In the genomic region with DNA sequence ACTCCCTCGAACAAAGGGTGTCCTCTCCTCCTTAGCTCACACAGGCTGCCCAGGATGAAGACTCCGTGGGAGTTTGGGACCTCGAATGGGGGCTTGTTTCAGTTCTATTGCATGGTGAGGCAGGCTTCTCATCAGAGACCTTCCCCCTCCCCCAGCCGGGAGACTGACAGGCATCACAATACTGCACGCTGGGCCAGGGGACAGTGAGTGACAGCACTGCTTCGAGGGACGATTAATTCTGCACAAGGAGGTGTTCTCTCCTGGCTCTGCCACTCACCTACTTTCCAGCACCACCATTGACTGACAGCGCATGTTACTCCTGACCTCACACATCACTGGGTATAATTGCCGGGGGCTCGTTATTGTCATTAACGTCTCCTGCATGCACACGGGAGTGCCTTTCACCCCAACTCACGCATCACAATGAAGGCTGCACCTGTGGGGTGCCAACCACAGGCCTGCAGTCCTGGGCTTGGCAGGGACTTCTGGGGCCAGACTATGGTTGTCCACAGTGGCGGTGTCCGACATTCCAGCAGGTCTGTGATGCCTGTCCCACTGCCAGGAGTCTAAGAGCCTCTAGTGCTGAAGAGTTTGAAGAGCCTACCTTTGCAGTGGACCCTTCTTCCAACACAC, we compare ENCODE assay signal across 25 cellular contexts.
A peak's percentile ranks its signal among the peaks of the same experiment; 100 is the strongest.
DNase-seq lines count a peak whose midpoint lies in the region; ATAC-seq, FAIRE-seq and TF ChIP-seq lines count a peak whose summit lies in the region.
"Had no signal": no experiment of that assay in that cellular context is flagged by ENCODE, and none has a peak within 500 bp of the region (broad histone marks: within the 10 kb centered on the region; RNA-seq: fewer than 3 reads in every experiment).

No MANE protein-coding gene starts in this region.

- no peak overlapping the region; the same call in 1 of the 2 replicates for H2BK5ac ChIP-seq in H1 (ENCODE audit: low read depth, low read length)

- no peak overlapping the region for H2BK15ac ChIP-seq in H1 (ENCODE audit: low read length)

- peak overlapping the region in 1 of 2 experiments; percentile 36; a peak in 2 of 4 replicates for H3K4me2 ChIP-seq in H1 (ENCODE audit: insufficient read depth in 1 of 2, low read depth in 2 of 2, low read length in 2 of 2)
- no peak overlapping the region for H3K4me2 ChIP-seq in neural cell (ENCODE audit: low read length)
- H3K4me2 ChIP-seq: BLaER1 had no signal

- H2BK20ac ChIP-seq in H1 (ENCODE audit: low read length) = no peak overlapping the region

- no peak overlapping the region for H3K4ac ChIP-seq in H1 (replicated peaks; ENCODE audit: insufficient read length, low read depth, low read length)

- ATAC-seq in GM19023 (IDR thresholded peaks at IDR 0.05; ENCODE audit: unreplicated experiment) = no peak
- ATAC-seq: CD8-positive, alpha-beta T cell; HCT116 had no signal

- no peak overlapping the region for H4K91ac ChIP-seq in H1 (replicated peaks; ENCODE audit: insufficient read length, low read length)

- H3K9me2 ChIP-seq in neural cell (ENCODE audit: insufficient read depth, low read length) = no peaks in the 10 kb centered on the region

- H3K27me3 ChIP-seq in H1 (replicated peaks in 1 of 4; ENCODE audit: control insufficient read depth in 3 of 4, extremely low read depth in 1 of 4, insufficient read depth in 3 of 4, low read length in 3 of 4) (no peaks in the 10 kb centered on the region), neural cell (ENCODE audit: insufficient read depth, low read depth, low read length) (no peaks in the 10 kb centered on the region), thyroid gland (no peaks in the 10 kb centered on the region)
- H3K27me3 ChIP-seq: BLaER1 had no signal

- H3K56ac ChIP-seq in H1 (replicated peaks; ENCODE audit: insufficient read length, low read depth, low read length) = no peak overlapping the region

- no peak overlapping the region for H3K9ac ChIP-seq in H1 (replicated peaks in 1 of 4; ENCODE audit: extremely low read depth in 1 of 4, low read depth in 3 of 4, low read length in 3 of 4)
- H3K9ac ChIP-seq in neural cell (ENCODE audit: low read length) = no peak overlapping the region
- H3K9ac ChIP-seq: BLaER1, GM23248 had no signal

- TF ChIP-seq CTCF in H1 (IDR thresholded peaks at IDR 0.05; ENCODE audit: control extremely low read depth in 1 of 3, insufficient read depth in 1 of 3, low read depth in 1 of 3, low read length in 3 of 3) (no peak), neural cell (IDR thresholded peaks at IDR 0.05; ENCODE audit: poor library complexity, severe bottlenecking) (no peak), thyroid gland (IDR thresholded peaks at IDR 0.05) (no peak)

- 65% methylated on average over 15 of the region's 15 CpGs; no CpG with 5 or more reads in 1 of the 2 experiments for WGBS in H1 (ENCODE audit: extremely low coverage in 1 of 2, insufficient coverage in 1 of 2, insufficient read length in 1 of 2, insufficient replicate concordance in 2 of 2, low coverage in 1 of 2, low lambda C conversion rate in 2 of 2, missing lambda C conversion rate in 1 of 2), 2 experiments
- WGBS in thyroid gland, 2 donors = 61 to 62% methylated on average over 14 of the region's 15 CpGs

- DNase-seq in activated CD4-positive, alpha-beta T cell treated with anti-CD3 and anti-CD28 coated beads, Interleukin-2, amount 10 ng/mL, durations not matched to agents 24 days and 14 days = peak; percentile 37
- DNase-seq in activated CD4-positive, alpha-beta T cell treated with anti-CD3 and anti-CD28 coated beads for 1 hour = no peak
- peak; percentile 5 to 41 for DNase-seq in H1 (ENCODE audit: low read depth in 1 of 2, low spot score in 2 of 2)
- DNase-seq in thyroid gland = peak; percentile 30 to 32
- DNase-seq in activated CD8-positive, alpha-beta memory T cell treated with anti-CD3 and anti-CD28 coated beads, Interleukin-2, amount 50 U/mL, for 48 hours = no peak
- no peak for DNase-seq in HPDE6-E6E7 (ENCODE audit: extremely low spot score)
- DNase-seq: Caco-2; CD4-positive, CD25-positive, alpha-beta regulatory T cell; CD8-positive, alpha-beta T cell; DMS153; DMS79; EL; GM23248; H7 had no signal

- no peak overlapping the region for H3K4me3 ChIP-seq in H1 (ENCODE audit: extremely low read depth in 1 of 4, insufficient read depth in 2 of 4, low read depth in 3 of 4, low read length in 4 of 4)
- H3K4me3 ChIP-seq in neural cell (ENCODE audit: low read length) = peak overlapping the region; percentile 40
- H3K4me3 ChIP-seq in thyroid gland (replicated peaks in 1 of 3) = no peak overlapping the region
- H3K4me3 ChIP-seq: BLaER1, GM23248 had no signal

- no peak overlapping the region for H4K8ac ChIP-seq in H1 (ENCODE audit: extremely low read depth, insufficient read depth, low read length)

- TF ChIP-seq RAD21 in H1 (IDR thresholded peaks at IDR 0.05 in 1 of 2, conservative IDR thresholded peaks at IDR 0.05 in 1 of 2; ENCODE audit: low read depth in 2 of 2, low read length in 2 of 2) = no peak
- no peak for TF ChIP-seq RAD21 in neural cell (conservative IDR thresholded peaks at IDR 0.05)

- no peaks in the 10 kb centered on the region for H3K9me3 ChIP-seq in H1 (ENCODE audit: insufficient read depth in 2 of 2, low read depth in 1 of 2, low read length in 1 of 2)
- no peaks in the 10 kb centered on the region for H3K9me3 ChIP-seq in neural cell (ENCODE audit: low read length)
- H3K9me3 ChIP-seq in thyroid gland = no peaks in the 10 kb centered on the region
- H3K9me3 ChIP-seq: BLaER1 had no signal

- POLR2A ChIA-PET in H1 (lab: Charles Lee; ENCODE audit: partially characterized antibody) = no interaction called here

- no peaks in the 10 kb centered on the region for H3K36me3 ChIP-seq in H1 (ENCODE audit: control insufficient read depth in 2 of 4, insufficient read depth in 4 of 4, low read length in 3 of 4)
- H3K36me3 ChIP-seq in neural cell (ENCODE audit: insufficient read depth, low read length) = no peaks in the 10 kb centered on the region
- no peaks in the 10 kb centered on the region for H3K36me3 ChIP-seq in thyroid gland
- H3K36me3 ChIP-seq: BLaER1 had no signal

- no peaks in the 10 kb centered on the region for H3K36me3 Mint-ChIP-seq in activated CD4-positive, alpha-beta T cell treated with anti-CD3 and anti-CD28 coated beads, Interleukin-2, amount 10 ng/mL, durations not matched to agents 24 days and 14 days (ENCODE audit: low read depth)
- H3K36me3 Mint-ChIP-seq: CD4-positive, CD25-positive, alpha-beta regulatory T cell; CD8-positive, alpha-beta T cell had no signal

- H3K79me1 ChIP-seq in H1 (ENCODE audit: low read depth, low read length) = no peaks in the 10 kb centered on the region

- no peak for FAIRE-seq in H1 (lab: Jason Lieb, UNC)
- FAIRE-seq: A204.1, G401.6, GM12892, GM19239 had no signal

- no peak overlapping the region for H3K4me3 Mint-ChIP-seq in activated CD4-positive, alpha-beta T cell treated with anti-CD3 and anti-CD28 coated beads, Interleukin-2, amount 10 ng/mL, durations not matched to agents 24 days and 14 days
- H3K4me3 Mint-ChIP-seq: B cell; CD4-positive, CD25-positive, alpha-beta regulatory T cell; CD8-positive, alpha-beta T cell had no signal

- no peaks in the 10 kb centered on the region for H4K20me1 ChIP-seq in H1 (replicated peaks in 1 of 2; ENCODE audit: control insufficient read depth in 1 of 2, insufficient read depth in 2 of 2, low read length in 2 of 2)
- H4K20me1 ChIP-seq in neural cell (ENCODE audit: insufficient read depth) = no peaks in the 10 kb centered on the region
- H4K20me1 ChIP-seq: BLaER1 had no signal

- CTCF ChIA-PET in H1 (lab: Charles Lee; ENCODE audit: partially characterized antibody) = no interaction called here

- TF ChIP-seq EP300 in H1 (IDR thresholded peaks at IDR 0.05; ENCODE audit: borderline replicate concordance in 1 of 2, low read depth in 2 of 2, low read length in 2 of 2) (no peak), neural cell (conservative IDR thresholded peaks at IDR 0.05; ENCODE audit: poor library complexity, severe bottlenecking) (peak; percentile 98)

- H3K27me3 Mint-ChIP-seq in activated CD4-positive, alpha-beta T cell treated with anti-CD3 and anti-CD28 coated beads, Interleukin-2, amount 10 ng/mL, durations not matched to agents 24 days and 14 days = no peaks in the 10 kb centered on the region
- H3K27me3 Mint-ChIP-seq: B cell; CD4-positive, CD25-positive, alpha-beta regulatory T cell had no signal

- intact Hi-C loops in activated CD4-positive, alpha-beta T cell treated with anti-CD3 and anti-CD28 coated beads, Interleukin-2, amount 10 ng/mL, durations not matched to agents 24 days and 14 days (cut with micrococcal nuclease) = no loop called here
- intact Hi-C loops in thyroid gland (cut with DNase I) = no loop called here

- H3K4me1 ChIP-seq in H1 (replicated peaks in 1 of 4; ENCODE audit: control insufficient read depth in 3 of 4, insufficient read depth in 4 of 4, low read length in 3 of 4) (peaks cover 2 to 7% (median 3%) of the 10 kb centered on the region in 4 experiments; a peak in 5 of 7 replicates), thyroid gland (no peaks in the 10 kb centered on the region)
- H3K4me1 ChIP-seq: BLaER1, Caco-2 had no signal

- no peak overlapping the region for H4K5ac ChIP-seq in H1 (ENCODE audit: insufficient read length, low read depth, low read length)

- no peak overlapping the region for H3K14ac ChIP-seq in H1 (ENCODE audit: insufficient read length)

- H3K27ac ChIP-seq in H1 (ENCODE audit: low read depth, low read length) = no peak overlapping the region
- H3K27ac ChIP-seq in neural cell (ENCODE audit: low read length) = peak overlapping the region; percentile 67
- no peak overlapping the region for H3K27ac ChIP-seq in thyroid gland
- H3K27ac ChIP-seq: 22Rv1, BLaER1, C4-2B, GM23248 had no signal

- no peaks in the 10 kb centered on the region for H3K23me2 ChIP-seq in H1 (ENCODE audit: low read depth, low read length)

- no peaks in the 10 kb centered on the region for H3K4me1 Mint-ChIP-seq in activated CD4-positive, alpha-beta T cell treated with anti-CD3 and anti-CD28 coated beads, Interleukin-2, amount 10 ng/mL, durations not matched to agents 24 days and 14 days
- H3K4me1 Mint-ChIP-seq: B cell; CD4-positive, CD25-positive, alpha-beta regulatory T cell had no signal

- H2BK120ac ChIP-seq in H1 (replicated peaks; ENCODE audit: low read depth, low read length) = no peak overlapping the region

- no peaks in the 10 kb centered on the region for H3F3A ChIP-seq in neural cell (ENCODE audit: insufficient read depth, low read length, poor library complexity, severe bottlenecking)

- H2AK5ac ChIP-seq in H1 (ENCODE audit: low read depth, low read length) = no peak overlapping the region

- no peaks in the 10 kb centered on the region for H3K9me3 Mint-ChIP-seq in activated CD4-positive, alpha-beta T cell treated with anti-CD3 and anti-CD28 coated beads, Interleukin-2, amount 10 ng/mL, durations not matched to agents 24 days and 14 days
- H3K9me3 Mint-ChIP-seq: CD8-positive, alpha-beta T cell had no signal

- no peak overlapping the region for H3K18ac ChIP-seq in H1 (ENCODE audit: extremely low read depth, low read length)

- no peak overlapping the region for H3K23ac ChIP-seq in H1 (ENCODE audit: insufficient read length)

- no peaks in the 10 kb centered on the region for H3K79me2 ChIP-seq in H1 (ENCODE audit: control insufficient read depth in 1 of 2, insufficient read depth in 2 of 2, low read length in 2 of 2)
- H3K79me2 ChIP-seq in neural cell (replicated peaks; ENCODE audit: insufficient read depth, low read length) = no peaks in the 10 kb centered on the region

- no peak overlapping the region for H2AFZ ChIP-seq in H1 (ENCODE audit: low read length)
- no peak overlapping the region for H2AFZ ChIP-seq in neural cell (ENCODE audit: low read depth, low read length)
- H2AFZ ChIP-seq: GM23248 had no signal

- 0 out of 2 replicates have a peak overlapping the region, but pooled peaks have one; percentile 9 for H2BK12ac ChIP-seq in H1 (ENCODE audit: low read depth, low read length)

- no peak overlapping the region for H3K27ac Mint-ChIP-seq in activated CD4-positive, alpha-beta T cell treated with anti-CD3 and anti-CD28 coated beads, Interleukin-2, amount 10 ng/mL, durations not matched to agents 24 days and 14 days
- H3K27ac Mint-ChIP-seq: B cell; CD4-positive, CD25-positive, alpha-beta regulatory T cell; CD8-positive, alpha-beta T cell had no signal

- TF ChIP-seq POLR2A in H1 (IDR thresholded peaks at IDR 0.05; ENCODE audit: control extremely low read depth in 1 of 2, low read depth in 2 of 2, low read length in 2 of 2) (no peak), thyroid gland (IDR thresholded peaks at IDR 0.05) (no peak)

Comparison
In these comparisons a context has a peak if more than half of its experiments do, and no peak if none do; other contexts are left out.
1. DNase-seq: peak in activated CD4-positive, alpha-beta T cell treated with anti-CD3 and anti-CD28 coated beads, Interleukin-2, amount 10 ng/mL, durations not matched to agents 24 days and 14 days (single experiment), H1 (2 of 2) and thyroid gland (2 of 2); none in activated CD4-positive, alpha-beta T cell treated with anti-CD3 and anti-CD28 coated beads for 1 hour (single experiment), activated CD8-positive, alpha-beta memory T cell treated with anti-CD3 and anti-CD28 coated beads, Interleukin-2, amount 50 U/mL, for 48 hours (single experiment) and HPDE6-E6E7 (single experiment).